Comparison of ENCODE assay signal across 16 cellular contexts in genomic region chr17:62617894-62618472, GRCh38. TPM values are rescaled to one million over a fixed set of nuclear protein-coding genes. Genes with fewer than 3 reads are reported as not detected.
DNase-seq lines count a peak whose midpoint lies in the region; ATAC-seq and TF ChIP-seq lines count a peak whose summit lies in the region.
"Had no signal": no experiment of that assay in that cellular context is flagged by ENCODE, and none has a peak within 500 bp of the region (broad histone marks: within the 10 kb centered on the region; RNA-seq: fewer than 3 reads in every experiment).

No MANE protein-coding gene starts in this region.

- no peak for TF ChIP-seq EP300 in ovary (IDR thresholded peaks at IDR 0.05)

- peaks cover 18% of the 10 kb centered on the region for H3K36me3 ChIP-seq in NT2/D1 (ENCODE audit: insufficient read depth, insufficient read length, low read length)
- H3K36me3 ChIP-seq in ovary = no peaks in the 10 kb centered on the region
- H3K36me3 ChIP-seq: brain microvascular endothelial cell had no signal

- H3K9me3 ChIP-seq in NT2/D1 (ENCODE audit: insufficient read depth, low read length) (no peaks in the 10 kb centered on the region), ovary (no peaks in the 10 kb centered on the region)
- H3K9me3 ChIP-seq: mucosa of descending colon had no signal

- ATAC-seq in GM18505 (IDR thresholded peaks at IDR 0.05; ENCODE audit: unreplicated experiment) = no peak
- ATAC-seq in HG02884 (IDR thresholded peaks at IDR 0.05; ENCODE audit: unreplicated experiment) = no peak

- no peak for TF ChIP-seq POLR2A in ovary (IDR thresholded peaks at IDR 0.05)
- TF ChIP-seq POLR2A in GM18505 (IDR thresholded peaks at IDR 0.05; ENCODE audit: borderline replicate concordance, extremely low read depth, insufficient read depth, insufficient read length) = no peak

- DNase-seq in GM03348 (ENCODE audit: low spot score) (peak; percentile 49), NT2/D1 (ENCODE audit: low read depth, low spot score) (no peak), epithelial cell of esophagus (ENCODE audit: low read depth) (peak; percentile 56), mesothelial cell of epicardium (ENCODE audit: low spot score in 2 of 2, unreplicated experiment in 2 of 2) (no peak), ovary (no peak)
- DNase-seq in activated CD8-positive, alpha-beta memory T cell treated with anti-CD3 and anti-CD28 coated beads, Interleukin-2, amount 50 U/mL, for 4 hours = no peak
- DNase-seq: activated CD4-positive, alpha-beta T cell treated with anti-CD3 and anti-CD28 coated beads, Interleukin-2, amount 50 U/mL, for 4 hours; brain microvascular endothelial cell; mucosa of descending colon; NCI-H1048; NCI-H446 treated with DMSO at 0.1 percent for 48 hours; PC-9; stimulated activated CD4-positive, alpha-beta T cell treated with anti-CD3 and anti-CD28 coated beads, Interleukin-2, amount 100 ng/mL, for 48 hours had no signal

- H3K4me3 Mint-ChIP-seq in mesothelial cell of epicardium = no peak overlapping the region
- H3K4me3 Mint-ChIP-seq: T-helper 1 cell treated with Interleukin-12 subunit alpha and Interleukin-12 subunit beta and Interleukin-4 antibody, amounts not matched to agents 30 μg/mL and 1 μg/mL, for 36 hours had no signal

- no peaks in the 10 kb centered on the region for H3K9me3 Mint-ChIP-seq in mesothelial cell of epicardium
- H3K9me3 Mint-ChIP-seq: T-helper 1 cell treated with Interleukin-12 subunit alpha and Interleukin-12 subunit beta and Interleukin-4 antibody, amounts not matched to agents 30 μg/mL and 1 μg/mL, for 36 hours had no signal

- H3K4me1 Mint-ChIP-seq in mesothelial cell of epicardium = peaks cover 34% of the 10 kb centered on the region

- H3K27ac ChIP-seq in ovary = no peak overlapping the region
- H3K27ac ChIP-seq: brain microvascular endothelial cell, PC-9 had no signal

- H3K36me3 Mint-ChIP-seq in mesothelial cell of epicardium = peaks cover 6% of the 10 kb centered on the region

- WGBS in ovary, 3 donors = 74 to 81% (median 76%) methylated on average over 6 of the region's 6 CpGs

- H3K9ac ChIP-seq in NT2/D1 (ENCODE audit: insufficient read length, low read depth) = peak overlapping the region; percentile 36

- H3K27me3 ChIP-seq in NT2/D1 (ENCODE audit: insufficient read depth, insufficient read length) (no peaks in the 10 kb centered on the region), ovary (no peaks in the 10 kb centered on the region)
- H3K27me3 ChIP-seq: brain microvascular endothelial cell had no signal

- H3K4me1 ChIP-seq in NT2/D1 (ENCODE audit: insufficient read depth, insufficient read length) (peaks cover 17% of the 10 kb centered on the region), ovary (ENCODE audit: insufficient read depth) (peaks cover 3% of the 10 kb centered on the region)

- no peaks in the 10 kb centered on the region for H3K27me3 Mint-ChIP-seq in mesothelial cell of epicardium (ENCODE audit: low read depth)

- TF ChIP-seq CTCF in epithelial cell of esophagus (IDR thresholded peaks at IDR 0.05; ENCODE audit: insufficient read depth, low read depth, low read length, missing control alignments) (no peak), mesothelial cell of epicardium (IDR thresholded peaks at IDR 0.05; ENCODE audit: unreplicated experiment) (no peak), ovary (IDR thresholded peaks at IDR 0.05) (no peak)

- peak overlapping the region; percentile 89 for H3K27ac Mint-ChIP-seq in mesothelial cell of epicardium
- H3K27ac Mint-ChIP-seq: T-helper 1 cell treated with Interleukin-12 subunit alpha and Interleukin-12 subunit beta and Interleukin-4 antibody, amounts not matched to agents 30 μg/mL and 1 μg/mL, for 36 hours had no signal

- intact Hi-C loops in ovary (cut with DNase I) = no loop called here

- H3K4me3 ChIP-seq in NT2/D1 (ENCODE audit: insufficient read length, low read depth) (no peak overlapping the region), epithelial cell of esophagus (ENCODE audit: low read length) (no peak overlapping the region), ovary (no peak overlapping the region)
- H3K4me3 ChIP-seq: mucosa of descending colon, PC-9 had no signal

RNA-seq across cellular contexts. Expression of gene MRC2, which starts 9.5 kb away (rescaled TPM):
- total RNA-seq in mesothelial cell of epicardium (115 to 120 TPM (median 119 TPM) in 3 replicates), ovary (100 to 1,000 TPM in 4 of 7 donors, 10 to 100 TPM in 3; 39.2 to 134 (median 111) TPM)
- 10 to 100 TPM; 12.9 to 74.2 TPM for polyA plus RNA-seq in ovary

Comparison
In these comparisons a context has a peak if more than half of its experiments do, and no peak if none do; other contexts are left out.
1. DNase-seq: peak in GM03348 (single experiment) and epithelial cell of esophagus (single experiment); none in NT2/D1 (single experiment), mesothelial cell of epicardium (0 of 2), ovary (0 of 5) and activated CD8-positive, alpha-beta memory T cell treated with anti-CD3 and anti-CD28 coated beads, Interleukin-2, amount 50 U/mL, for 4 hours (single experiment).